ENCODE assay signal across 30 cellular contexts in genomic region chr1:33826711-33827110, GRCh38. TPM values are rescaled to one million over a fixed set of nuclear protein-coding genes. Genes with fewer than 3 reads are reported as not detected.
"Had no signal": no experiment of that assay in that cellular context is flagged by ENCODE, and none has a peak within 500 bp of the region (broad histone marks: within the 10 kb centered on the region; RNA-seq: fewer than 3 reads in every experiment).

No MANE protein-coding gene starts in this region.

- H3K9me3 ChIP-seq: colonic mucosa, esophagus squamous epithelium, heart right ventricle, left lung, lower lobe of right lung had no signal

- H3K4me3 ChIP-seq: colonic mucosa, dorsolateral prefrontal cortex, esophagus squamous epithelium, gastroesophageal sphincter, heart right ventricle, left lung, lower lobe of right lung had no signal

- H3K27ac Mint-ChIP-seq: effector memory CD8-positive, alpha-beta T cell; memory B cell had no signal

- H3K27ac ChIP-seq: colonic mucosa, dorsolateral prefrontal cortex, esophagus squamous epithelium, gastroesophageal sphincter, heart right ventricle, left lung, lower lobe of right lung had no signal

- H3K4me1 Mint-ChIP-seq: memory B cell had no signal

- ATAC-seq: effector memory CD8-positive, alpha-beta T cell; gastroesophageal sphincter; heart right ventricle; left cardiac atrium; left lung; left ventricle myocardium superior; lower lobe of right lung had no signal

- H3K36me3 ChIP-seq: colonic mucosa, esophagus squamous epithelium, gastroesophageal sphincter, heart right ventricle, left lung, lower lobe of right lung had no signal

- H3K36me3 Mint-ChIP-seq: memory B cell had no signal

- DNase-seq: cerebellar nuclear complex; colonic mucosa; cortex of kidney; dermis blood vessel endothelial cell; dorsolateral prefrontal cortex; effector CD8-positive, alpha-beta T cell; effector memory CD8-positive, alpha-beta T cell; esophagus squamous epithelium; foreskin fibroblast; foreskin melanocyte; heart right ventricle; hippocampal formation; left cardiac atrium; left lung; left ventricle myocardium superior; lower lobe of right lung; mammary epithelial cell; mesendoderm; midbrain had no signal

- H3K4me1 ChIP-seq: colonic mucosa, esophagus squamous epithelium, gastroesophageal sphincter, heart right ventricle, left lung, lower lobe of right lung had no signal

- H3K4me3 Mint-ChIP-seq: effector memory CD8-positive, alpha-beta T cell; memory B cell had no signal

- H3K27me3 ChIP-seq: colonic mucosa, dorsolateral prefrontal cortex had no signal

RNA-seq across cellular contexts. Expression of gene HMGB4, which starts 37.2 kb away (rescaled TPM):
- total RNA-seq: chondrocyte, colonic mucosa, dermis blood vessel endothelial cell, dorsolateral prefrontal cortex, endothelial cell of umbilical vein, epithelial cell of proximal tubule, esophagus squamous epithelium, gastroesophageal sphincter, heart right ventricle, kidney epithelial cell, left cardiac atrium, left lung, left ventricle myocardium superior, lower leg skin, lower lobe of right lung, mammary epithelial cell, mononuclear cell, mucosa of gallbladder had no signal
- polyA plus RNA-seq: endothelial cell of umbilical vein, esophagus, heart right ventricle, keratinocyte, mammary epithelial cell had no signal
